In the genomic region with DNA sequence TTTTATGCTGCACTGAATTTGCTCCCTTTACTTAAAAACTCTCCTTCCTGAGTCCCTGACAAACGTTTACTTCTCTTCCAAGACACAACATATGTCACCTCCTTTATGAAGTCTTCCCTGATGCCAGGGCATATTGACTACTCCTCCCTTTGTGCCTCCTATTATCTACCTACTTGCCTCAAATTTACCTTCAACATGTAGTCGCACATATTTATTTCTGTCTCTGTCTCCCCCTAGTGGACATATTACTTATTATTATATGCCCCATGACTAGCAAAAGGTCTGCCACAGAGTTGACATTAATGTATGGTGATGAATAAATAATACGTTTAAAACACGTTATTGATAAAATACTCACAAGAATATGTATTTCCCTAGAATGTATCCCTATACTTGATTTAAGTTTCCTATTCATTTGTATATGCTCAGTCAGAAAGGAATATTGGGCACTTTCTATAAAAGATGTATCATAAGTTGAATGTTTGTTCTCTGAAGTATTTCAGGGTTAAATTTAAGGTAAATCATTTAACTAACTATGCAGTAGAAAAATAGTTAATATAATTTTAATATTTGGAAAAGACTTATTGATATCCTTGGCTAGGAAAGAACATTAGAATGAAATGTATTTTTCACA, we compare ENCODE assay signal across 8 cellular contexts.
DNase-seq lines count a peak whose midpoint lies in the region; ATAC-seq and TF ChIP-seq lines count a peak whose summit lies in the region.

No MANE protein-coding gene starts in this region.

- H3K27me3 ChIP-seq in upper lobe of left lung: no peaks in the 10 kb centered on the region

- intact Hi-C loops in natural killer cell (cut with micrococcal nuclease): no loop called here

- H3K9me3 ChIP-seq in upper lobe of left lung: no peaks in the 10 kb centered on the region

- ATAC-seq in natural killer cell: no peak
- ATAC-seq in natural killer cell treated with Interleukin-12 subunit alpha and Interleukin-12 subunit beta and Interleukin-15 and Interleukin-18, amount 100 ng/mL, for 72 hours: no peak
- peak; percentile 88 for ATAC-seq in HG02798 (IDR thresholded peaks at IDR 0.05; ENCODE audit: poor library complexity, unreplicated experiment)
- ATAC-seq in upper lobe of left lung (ENCODE audit: low FRiP score in 2 of 2): peak in 1 of 2 donors; percentile 54

- H3K4me3 Mint-ChIP-seq in natural killer cell (no peak overlapping the region), glutamatergic neuron (ENCODE audit: unreplicated experiment) (no peak overlapping the region)
- no peak overlapping the region for H3K4me3 Mint-ChIP-seq in natural killer cell treated with Interleukin-12 subunit alpha and Interleukin-12 subunit beta and Interleukin-15 and Interleukin-18, amount 100 ng/mL, for 72 hours

- TF ChIP-seq EP300 in upper lobe of left lung (IDR thresholded peaks at IDR 0.05): no peak

- peaks cover 8 to 16% of the 10 kb centered on the region in 2 donors for H3K9me3 Mint-ChIP-seq in natural killer cell
- H3K9me3 Mint-ChIP-seq in natural killer cell treated with Interleukin-12 subunit alpha and Interleukin-12 subunit beta and Interleukin-15 and Interleukin-18, amount 100 ng/mL, for 72 hours: peaks cover 10% of the 10 kb centered on the region
- no peaks in the 10 kb centered on the region for H3K9me3 Mint-ChIP-seq in glutamatergic neuron (ENCODE audit: unreplicated experiment)

- no peak for TF ChIP-seq POLR2A in upper lobe of left lung (IDR thresholded peaks at IDR 0.05)

- no peaks in the 10 kb centered on the region for H3K27me3 Mint-ChIP-seq in natural killer cell (ENCODE audit: low read depth in 2 of 2)
- H3K27me3 Mint-ChIP-seq in natural killer cell treated with Interleukin-12 subunit alpha and Interleukin-12 subunit beta and Interleukin-15 and Interleukin-18, amount 100 ng/mL, for 72 hours: no peaks in the 10 kb centered on the region
- H3K27me3 Mint-ChIP-seq in glutamatergic neuron (ENCODE audit: unreplicated experiment): no peaks in the 10 kb centered on the region

- H3K27ac ChIP-seq in upper lobe of left lung: no peak overlapping the region

- H3K4me3 ChIP-seq in upper lobe of left lung: no peak overlapping the region

- H3K36me3 Mint-ChIP-seq in natural killer cell (no peaks in the 10 kb centered on the region), glutamatergic neuron (ENCODE audit: unreplicated experiment) (no peaks in the 10 kb centered on the region)
- H3K36me3 Mint-ChIP-seq in natural killer cell treated with Interleukin-12 subunit alpha and Interleukin-12 subunit beta and Interleukin-15 and Interleukin-18, amount 100 ng/mL, for 72 hours: no peaks in the 10 kb centered on the region

- H3K4me1 Mint-ChIP-seq in natural killer cell: no peaks in the 10 kb centered on the region
- H3K4me1 Mint-ChIP-seq in natural killer cell treated with Interleukin-12 subunit alpha and Interleukin-12 subunit beta and Interleukin-15 and Interleukin-18, amount 100 ng/mL, for 72 hours (ENCODE audit: low read depth in 2 of 2): no peaks in the 10 kb centered on the region
- H3K4me1 Mint-ChIP-seq in glutamatergic neuron (ENCODE audit: low read depth, unreplicated experiment): no peaks in the 10 kb centered on the region

- no peaks in the 10 kb centered on the region for H3K4me1 ChIP-seq in upper lobe of left lung

- DNase-seq in natural killer cell: no peak
- DNase-seq in natural killer cell treated with Interleukin-12 subunit alpha and Interleukin-12 subunit beta and Interleukin-15 and Interleukin-18, amount 100 ng/mL, for 72 hours (ENCODE audit: low spot score): no peak
- DNase-seq in NCI-H128 (lab: John Stamatoyannopoulos, UW; ENCODE audit: unreplicated experiment): peak; percentile 1
- peak; percentile 61 for DNase-seq in SW480 (ENCODE audit: low spot score)
- DNase-seq in glutamatergic neuron: no peak
- DNase-seq in upper lobe of left lung: no peak
- DNase-seq in GDM1 (lab: John Stamatoyannopoulos, UW): no peak

- no peaks in the 10 kb centered on the region for H3K36me3 ChIP-seq in upper lobe of left lung

- WGBS in upper lobe of left lung, 2 donors: 2 to 3% methylated on average over 4 of the region's 4 CpGs

- peak; percentile 13 for TF ChIP-seq CTCF in natural killer cell (IDR thresholded peaks at IDR 0.05)
- TF ChIP-seq CTCF in glutamatergic neuron (IDR thresholded peaks at IDR 0.05; ENCODE audit: partially characterized antibody, unreplicated experiment): peak; percentile 87
- TF ChIP-seq CTCF in upper lobe of left lung (IDR thresholded peaks at IDR 0.05): peak in 5 of 6 experiments; percentile 34 to 52 (median 40)

- no peak overlapping the region for H3K27ac Mint-ChIP-seq in natural killer cell
- H3K27ac Mint-ChIP-seq in natural killer cell treated with Interleukin-12 subunit alpha and Interleukin-12 subunit beta and Interleukin-15 and Interleukin-18, amount 100 ng/mL, for 72 hours: no peak overlapping the region
- no peak overlapping the region for H3K27ac Mint-ChIP-seq in glutamatergic neuron (ENCODE audit: unreplicated experiment)

Comparison
In these comparisons a context has a peak if more than half of its experiments do, and no peak if none do; other contexts are left out.
1. DNase-seq: peak in NCI-H128 (single experiment) and SW480 (single experiment); none in natural killer cell (single experiment), natural killer cell treated with Interleukin-12 subunit alpha and Interleukin-12 subunit beta and Interleukin-15 and Interleukin-18, amount 100 ng/mL, for 72 hours (single experiment), glutamatergic neuron (single experiment), upper lobe of left lung (0 of 2) and GDM1 (single experiment).
2. CTCF ChIP-seq: peak in every context shown above with its lines; median percentile 87 in glutamatergic neuron; 40 in upper lobe of left lung; 13 in natural killer cell.